In genomic region chr6:68296126-68296525, GRCh38 we compare ENCODE assay signal across 26 cellular contexts.
"Had no signal": no experiment of that assay in that cellular context is flagged by ENCODE, and none has a peak within 500 bp of the region (broad histone marks: within the 10 kb centered on the region; RNA-seq: fewer than 3 reads in every experiment).

No MANE protein-coding gene starts in this region.

- H3K27me3 ChIP-seq: dorsolateral prefrontal cortex, gastrocnemius medialis, left lung, neural progenitor cell, right atrium auricular region, stomach, thyroid gland, vagina had no signal

- H3K36me3 ChIP-seq: gastrocnemius medialis, left lung, neural progenitor cell, prostate gland, right atrium auricular region, stomach, thyroid gland, vagina had no signal

- ATAC-seq: esophagus mucosa; gastrocnemius medialis; left lung; mucosa of descending colon; naive thymus-derived CD4-positive, alpha-beta T cell; sciatic nerve; stimulated activated effector memory CD8-positive, alpha-beta T cell treated with anti-CD3 and anti-CD28 coated beads, Interleukin-12 subunit alpha, Interleukin-12 subunit beta, amount 100 ng/mL, for 72 hours had no signal

- H3K9me3 ChIP-seq: gastrocnemius medialis, prostate gland, thyroid gland, vagina had no signal

- H3K4me2 ChIP-seq: neural progenitor cell, smooth muscle cell had no signal

- H2AFZ ChIP-seq: neural progenitor cell had no signal

- H3K9ac ChIP-seq: neural progenitor cell had no signal

- H3K4me1 ChIP-seq: gastrocnemius medialis, left lung, neural progenitor cell, prostate gland, right atrium auricular region, stomach, thyroid gland, vagina had no signal

- H3K4me3 ChIP-seq: dorsolateral prefrontal cortex, gastrocnemius medialis, left lung, mucosa of descending colon, neural progenitor cell, prostate gland, right atrium auricular region, smooth muscle cell, stomach, thyroid gland, vagina had no signal

- DNase-seq: cortex of kidney; dorsolateral prefrontal cortex; effector CD4-positive, alpha-beta T cell; gastrocnemius medialis; head of caudate nucleus; kidney; left lung; mesenchymal stem cell; mucosa of descending colon; naive thymus-derived CD4-positive, alpha-beta T cell; stimulated activated CD4-positive, alpha-beta T cell treated with anti-CD3 and anti-CD28 coated beads, Interleukin-12 subunit alpha, Interleukin-12 subunit beta, amount 100 ng/mL, for 4 hours; stimulated activated CD4-positive, alpha-beta T cell treated with anti-CD3 and anti-CD28 coated beads, Interleukin-1b, Interleukin-23, amount 100 ng/mL, for 48 hours; stimulated activated CD4-positive, alpha-beta T cell treated with anti-CD3 and anti-CD28 coated beads, Interleukin-4, amount 100 ng/mL, for 24 hours; stimulated activated naive CD4-positive, alpha-beta T cell treated with Interleukin-2 at 50 U/mL for 16 hours; stomach; thyroid gland; trophoblast cell had no signal

- H3K27ac ChIP-seq: dorsolateral prefrontal cortex, epithelial cell of prostate, gastrocnemius medialis, left lung, neural progenitor cell, prostate gland, right atrium auricular region, stomach, thyroid gland, vagina had no signal
